15 cellular contexts compared by ENCODE assay signal in the genomic region with DNA sequence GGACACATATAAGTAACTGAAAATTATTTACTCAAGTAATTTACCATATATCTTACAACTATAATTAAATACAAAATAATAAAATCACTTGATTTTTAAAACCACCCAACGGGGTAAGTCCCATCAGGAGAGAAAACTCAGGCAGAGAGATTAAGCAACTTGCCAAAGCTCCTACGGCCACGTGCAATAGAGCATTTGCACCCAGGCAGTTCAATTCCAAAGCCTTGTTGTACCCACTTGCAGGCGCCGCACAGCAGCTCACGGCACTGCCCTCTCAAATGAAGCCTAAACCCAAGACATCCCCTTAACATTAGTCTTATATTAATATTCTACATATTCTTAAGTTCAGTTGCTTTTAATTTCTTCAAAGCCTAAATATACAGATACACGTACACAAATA.
DNase-seq lines count a peak whose midpoint lies in the region; ATAC-seq and TF ChIP-seq lines count a peak whose summit lies in the region.
"Had no signal": no experiment of that assay in that cellular context is flagged by ENCODE, and none has a peak within 500 bp of the region (broad histone marks: within the 10 kb centered on the region; RNA-seq: fewer than 3 reads in every experiment).

No MANE protein-coding gene starts in this region.

- H3K9me3 Mint-ChIP-seq in type B pancreatic cell, result no peaks in the 10 kb centered on the region
- H3K9me3 Mint-ChIP-seq: activated naive CD4-positive, alpha-beta T cell treated with anti-CD3 and anti-CD28 coated beads for 36 hours; CD4-positive, alpha-beta T cell; T-cell had no signal

- H3K27ac Mint-ChIP-seq in type B pancreatic cell, result no peak overlapping the region
- H3K27ac Mint-ChIP-seq: activated naive CD4-positive, alpha-beta T cell treated with anti-CD3 and anti-CD28 coated beads for 36 hours; CD4-positive, alpha-beta T cell; T-cell had no signal

- DNase-seq in NCI-H2081 (lab: John Stamatoyannopoulos, UW), result peak; percentile 66 to 76
- DNase-seq in NCI-H2081 treated with DMSO at 0.1 percent for 48 hours (lab: John Stamatoyannopoulos, UW), result no peak
- no peak for DNase-seq in type B pancreatic cell (ENCODE audit: extremely low spot score, unreplicated experiment)
- no peak for DNase-seq in stimulated activated CD4-positive, alpha-beta T cell treated with anti-CD3 and anti-CD28 coated beads, Interleukin-4, amount 100 ng/mL, for 1 hour
- DNase-seq: activated naive CD4-positive, alpha-beta T cell treated with anti-CD3 and anti-CD28 coated beads for 36 hours; CD4-positive, alpha-beta T cell; NCI-H1105; NCI-H510A treated with DMSO at 0.1 percent for 48 hours; T-cell; transverse colon had no signal

- ATAC-seq in HG02678 (IDR thresholded peaks at IDR 0.05; ENCODE audit: unreplicated experiment) (no peak), GM18861 (IDR thresholded peaks at IDR 0.05; ENCODE audit: unreplicated experiment) (no peak)
- ATAC-seq: T-cell had no signal

- no peaks in the 10 kb centered on the region for H3K36me3 Mint-ChIP-seq in type B pancreatic cell

- H3K9ac ChIP-seq in endocrine pancreas (ENCODE audit: control insufficient read depth, insufficient read depth, low read length), result no peak overlapping the region
- H3K9ac ChIP-seq in muscle layer of colon (ENCODE audit: low read length), result no peak overlapping the region

- peaks cover 11% of the 10 kb centered on the region for H3K4me1 Mint-ChIP-seq in type B pancreatic cell (ENCODE audit: unreplicated experiment)

- H3K27me3 Mint-ChIP-seq in type B pancreatic cell, result no peaks in the 10 kb centered on the region
- H3K27me3 Mint-ChIP-seq: CD4-positive, alpha-beta T cell; T-cell had no signal

- peak overlapping the region; percentile 8 for H3K27ac ChIP-seq in muscle layer of colon (ENCODE audit: low read depth, low read length)
- H3K27ac ChIP-seq: 22Rv1 had no signal

- H3K4me3 ChIP-seq in endocrine pancreas (ENCODE audit: control insufficient read depth, insufficient read depth, low read length) (peak overlapping the region; percentile 86), muscle layer of colon (ENCODE audit: low read depth in 1 of 2, low read length in 2 of 2) (no peak overlapping the region)
- H3K4me3 ChIP-seq: transverse colon had no signal

- H3K4me1 ChIP-seq in endocrine pancreas (ENCODE audit: control insufficient read depth, insufficient read depth, low read length), result peaks cover 24% of the 10 kb centered on the region
- H3K4me1 ChIP-seq in muscle layer of colon (ENCODE audit: insufficient read depth, low read length), result peaks cover 6% of the 10 kb centered on the region

- H3K4me3 Mint-ChIP-seq in type B pancreatic cell, result peak overlapping the region; percentile 72
- H3K4me3 Mint-ChIP-seq: activated naive CD4-positive, alpha-beta T cell treated with anti-CD3 and anti-CD28 coated beads for 36 hours; CD4-positive, alpha-beta T cell; T-cell had no signal

- H3K27me3 ChIP-seq in endocrine pancreas (ENCODE audit: control insufficient read depth, insufficient read depth, low read length), result no peaks in the 10 kb centered on the region
- no peaks in the 10 kb centered on the region for H3K27me3 ChIP-seq in muscle layer of colon (ENCODE audit: control insufficient read depth in 1 of 2, insufficient read depth in 2 of 2, low read length in 2 of 2)
- H3K27me3 ChIP-seq: transverse colon had no signal

- H3K36me3 ChIP-seq in endocrine pancreas (ENCODE audit: control insufficient read depth, insufficient read depth, low read length), result no peaks in the 10 kb centered on the region
- H3K36me3 ChIP-seq in muscle layer of colon (ENCODE audit: insufficient read depth, low read length), result no peaks in the 10 kb centered on the region
- H3K36me3 ChIP-seq: transverse colon had no signal

- H3K9me3 ChIP-seq in endocrine pancreas (ENCODE audit: control insufficient read depth, low read length) (no peaks in the 10 kb centered on the region), muscle layer of colon (ENCODE audit: low read length) (no peaks in the 10 kb centered on the region)
- H3K9me3 ChIP-seq: transverse colon had no signal

- TF ChIP-seq CTCF in type B pancreatic cell (conservative IDR thresholded peaks at IDR 0.05), result no peak

Comparison
In these comparisons a context has a peak if more than half of its experiments do, and no peak if none do; other contexts are left out.
1. DNase-seq: peak in NCI-H2081 (2 of 2); none in NCI-H2081 treated with DMSO at 0.1 percent for 48 hours (single experiment), type B pancreatic cell (single experiment) and stimulated activated CD4-positive, alpha-beta T cell treated with anti-CD3 and anti-CD28 coated beads, Interleukin-4, amount 100 ng/mL, for 1 hour (single experiment).